19 cellular contexts compared by ENCODE assay signal in the genomic region with DNA sequence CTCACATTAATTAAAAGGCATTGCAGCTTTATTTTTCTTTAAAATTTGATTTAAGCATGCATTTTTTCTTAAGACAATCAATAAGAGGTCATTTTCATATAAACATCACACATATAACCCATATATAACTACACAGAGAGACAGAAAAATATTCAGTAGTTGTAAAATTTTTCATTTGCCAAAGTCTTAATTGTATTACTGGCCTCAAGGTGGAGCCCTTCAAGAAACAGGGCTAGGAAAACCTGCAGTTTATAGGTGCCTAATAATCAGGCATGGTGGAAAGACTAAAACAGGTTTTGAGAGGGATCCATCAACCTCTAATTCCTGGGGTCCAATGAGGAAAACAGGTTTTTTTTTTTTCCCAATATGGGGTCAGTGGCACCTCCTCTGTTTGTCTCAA.
DNase-seq lines count a peak whose midpoint lies in the region; ATAC-seq and TF ChIP-seq lines count a peak whose summit lies in the region.
"Had no signal": no experiment of that assay in that cellular context is flagged by ENCODE, and none has a peak within 500 bp of the region (broad histone marks: within the 10 kb centered on the region; RNA-seq: fewer than 3 reads in every experiment).

No MANE protein-coding gene starts in this region.

- DNase-seq in NCI-H82 (lab: John Stamatoyannopoulos, UW) (peak; percentile 4), NCI-H82 treated with DMSO at 0.1 percent for 48 hours (lab: John Stamatoyannopoulos, UW; ENCODE audit: unreplicated experiment) (no peak), H9 (no peak), PC-3 (peak; percentile 23), neural progenitor cell (ENCODE audit: low spot score) (no peak), HAP-1 (ENCODE audit: low spot score in 2 of 2) (no peak), WTC11 (ENCODE audit: low spot score) (no peak)
- DNase-seq: DMS79; GDM1; NCI-H1048; NCI-H2107; NCI-H226; NCI-H526; NK-92 treated with Interleukin-12 subunit alpha and Interleukin-12 subunit beta, amount 100 ng/mL, for 24 hours; Peyer's patch; Right ventricle myocardium superior; SW 1271 had no signal

- H2BK5ac ChIP-seq in H9 (ENCODE audit: insufficient read length, low read length), result no peak overlapping the region

- no peak overlapping the region for H4K91ac ChIP-seq in H9 (ENCODE audit: insufficient read length, low read depth, low read length)

- H3K18ac ChIP-seq in H9 (ENCODE audit: insufficient read length, low read depth, low read length), result no peak overlapping the region

- peaks cover 19 to 39% of the 10 kb centered on the region in 2 experiments for H3K9me3 Mint-ChIP-seq in H9
- H3K9me3 Mint-ChIP-seq in neural progenitor cell, result peaks cover 20% of the 10 kb centered on the region
- peaks cover 48% of the 10 kb centered on the region for H3K9me3 Mint-ChIP-seq in WTC11

- no peaks in the 10 kb centered on the region for H3K23me2 ChIP-seq in H9 (ENCODE audit: insufficient read length, low read depth, low read length, poor library complexity, severe bottlenecking)

- no peak for ATAC-seq in PC-3
- ATAC-seq in HG03045 (IDR thresholded peaks at IDR 0.05; ENCODE audit: unreplicated experiment), result no peak
- no peak for ATAC-seq in WTC11

- no peak overlapping the region for H2BK15ac ChIP-seq in H9 (ENCODE audit: low read depth, low read length)

- no peak overlapping the region for H3K27ac Mint-ChIP-seq in H9
- no peak overlapping the region for H3K27ac Mint-ChIP-seq in neural progenitor cell
- no peak overlapping the region for H3K27ac Mint-ChIP-seq in WTC11
- H3K27ac Mint-ChIP-seq: CD14-positive monocyte had no signal

- H2AFZ ChIP-seq in H9 (ENCODE audit: low read length) (no peak overlapping the region), PC-3 (ENCODE audit: low read length) (no peak overlapping the region), neural progenitor cell (replicated peaks) (no peak overlapping the region)

- H3K56ac ChIP-seq in H9 (ENCODE audit: insufficient read length, low read depth, low read length), result no peak overlapping the region

- H3K4me2 ChIP-seq in H9 (ENCODE audit: insufficient read depth, insufficient read length, low read length) (no peak overlapping the region), PC-3 (ENCODE audit: low read length) (no peak overlapping the region), neural progenitor cell (no peak overlapping the region)

- H3K27me3 Mint-ChIP-seq in H9 (ENCODE audit: low read depth), result peaks cover 3% of the 10 kb centered on the region; the same call in 1 of the 2 replicates
- no peaks in the 10 kb centered on the region for H3K27me3 Mint-ChIP-seq in neural progenitor cell (ENCODE audit: insufficient read depth, low read depth)
- H3K27me3 Mint-ChIP-seq in WTC11 (ENCODE audit: low read depth), result no peaks in the 10 kb centered on the region; the same call in 1 of the 2 replicates

- CTCF ChIA-PET in PC-3 (lab: Charles Lee) (no interaction called here), WTC11 (lab: Charles Lee) (no interaction called here)

- in situ Hi-C loops in HAP-1 (cut with MboI; ENCODE audit: low sequenced_read_pairs), result no loop called here

- H3K14ac ChIP-seq in H9 (ENCODE audit: insufficient read depth, low read length), result no peak overlapping the region

- H3K9me3 ChIP-seq in H9 (ENCODE audit: control insufficient read depth, low read depth, low read length) (peaks cover 10% of the 10 kb centered on the region), PC-3 (ENCODE audit: low read length) (peaks cover 9% of the 10 kb centered on the region; the same call in 1 of the 2 replicates), neural progenitor cell (ENCODE audit: low read depth) (no peaks in the 10 kb centered on the region), HAP-1 (no peaks in the 10 kb centered on the region)

- H3K27me3 ChIP-seq in H9 (ENCODE audit: insufficient read depth, low read length) (no peaks in the 10 kb centered on the region), PC-3 (ENCODE audit: low read length) (no peaks in the 10 kb centered on the region), neural progenitor cell (no peaks in the 10 kb centered on the region), HAP-1 (ENCODE audit: low read depth) (no peaks in the 10 kb centered on the region)
- H3K27me3 ChIP-seq: Peyer's patch had no signal

- no peaks in the 10 kb centered on the region for H3K4me1 Mint-ChIP-seq in H9
- H3K4me1 Mint-ChIP-seq in neural progenitor cell, result no peaks in the 10 kb centered on the region
- H3K4me1 Mint-ChIP-seq in WTC11, result no peaks in the 10 kb centered on the region
- H3K4me1 Mint-ChIP-seq: CD14-positive monocyte had no signal

- H3K4me1 ChIP-seq in H9 (ENCODE audit: insufficient read depth, low read length) (no peaks in the 10 kb centered on the region), PC-3 (ENCODE audit: insufficient read depth, low read length) (no peaks in the 10 kb centered on the region), neural progenitor cell (no peaks in the 10 kb centered on the region), HAP-1 (no peaks in the 10 kb centered on the region)
- H3K4me1 ChIP-seq: Peyer's patch had no signal

- H2BK20ac ChIP-seq in H9 (ENCODE audit: low read depth, low read length, poor library complexity, severe bottlenecking), result no peak overlapping the region

- H3K4ac ChIP-seq in H9 (ENCODE audit: low read depth, low read length), result no peak overlapping the region

- H3K9ac ChIP-seq in H9 (ENCODE audit: extremely low read depth, insufficient read length, low read length), result no peak overlapping the region
- H3K9ac ChIP-seq in PC-3 (ENCODE audit: low read length), result no peak overlapping the region
- no peak overlapping the region for H3K9ac ChIP-seq in neural progenitor cell

- POLR2A ChIA-PET in PC-3 (lab: Charles Lee; ENCODE audit: unreplicated experiment) (no interaction called here), WTC11 (lab: Charles Lee) (no interaction called here)

- H3K79me2 ChIP-seq in H9 (ENCODE audit: insufficient read depth, low read length) (no peaks in the 10 kb centered on the region), PC-3 (ENCODE audit: low read length) (no peaks in the 10 kb centered on the region), neural progenitor cell (ENCODE audit: low read depth) (no peaks in the 10 kb centered on the region)

- no peak overlapping the region for H3K23ac ChIP-seq in H9 (ENCODE audit: insufficient read length, low read depth, low read length)

- H3K27ac ChIP-seq in H9 (ENCODE audit: insufficient read length, low read depth, low read length), result no peak overlapping the region
- no peak overlapping the region for H3K27ac ChIP-seq in PC-3 (ENCODE audit: low read length)
- no peak overlapping the region for H3K27ac ChIP-seq in neural progenitor cell
- H3K27ac ChIP-seq: Peyer's patch had no signal

- no peaks in the 10 kb centered on the region; the same call in 1 of the 2 replicates for H3K36me3 ChIP-seq in PC-3 (ENCODE audit: low read depth, low read length)
- no peaks in the 10 kb centered on the region for H3K36me3 ChIP-seq in neural progenitor cell
- H3K36me3 ChIP-seq in HAP-1 (replicated peaks), result no peaks in the 10 kb centered on the region
- H3K36me3 ChIP-seq: Peyer's patch had no signal

- intact Hi-C loops in PC-3 (cut with micrococcal nuclease), result no loop called here

- H3F3A ChIP-seq in PC-3 (ENCODE audit: low read length, unreplicated experiment), result no peaks in the 10 kb centered on the region
- H3F3A ChIP-seq in neural progenitor cell (ENCODE audit: low read depth), result no peaks in the 10 kb centered on the region

- H3K79me1 ChIP-seq in H9 (ENCODE audit: insufficient read depth, low read depth, low read length, poor library complexity, severe bottlenecking), result no peaks in the 10 kb centered on the region

- H3K9me2 ChIP-seq in PC-3 (replicated peaks; ENCODE audit: low read length), result no peaks in the 10 kb centered on the region

- H4K20me1 ChIP-seq in H9 (ENCODE audit: control insufficient read depth, insufficient read depth, insufficient read length) (no peaks in the 10 kb centered on the region), PC-3 (ENCODE audit: low read length) (no peaks in the 10 kb centered on the region), neural progenitor cell (ENCODE audit: low read depth) (no peaks in the 10 kb centered on the region)

- H2BK12ac ChIP-seq in H9 (ENCODE audit: insufficient read length, low read depth, low read length), result no peak overlapping the region

- H4K8ac ChIP-seq in H9 (replicated peaks; ENCODE audit: insufficient read length, low read depth, low read length), result no peak overlapping the region

- no peak overlapping the region for H4K5ac ChIP-seq in H9 (ENCODE audit: insufficient read length, low read depth, low read length)

- no TSS peak for BruUV-seq in PC-3 (replicated peaks; lab: Mats Ljungman, UMichigan)

- H3K36me3 Mint-ChIP-seq in H9 (ENCODE audit: insufficient read depth in 1 of 3, low read depth in 3 of 3), result peaks cover 11 to 26% (median 11%) of the 10 kb centered on the region in 3 experiments; a peak in 6 of 7 replicates
- H3K36me3 Mint-ChIP-seq in neural progenitor cell, result no peaks in the 10 kb centered on the region
- peaks cover 24% of the 10 kb centered on the region for H3K36me3 Mint-ChIP-seq in WTC11
- H3K36me3 Mint-ChIP-seq: CD14-positive monocyte had no signal

- no peak overlapping the region for H2BK120ac ChIP-seq in H9 (ENCODE audit: low read depth, low read length, poor library complexity, severe bottlenecking)

- H3T11ph ChIP-seq in H9 (ENCODE audit: low read length), result no peak overlapping the region

- no peak overlapping the region for H2AK5ac ChIP-seq in H9 (ENCODE audit: insufficient read length, low read length)

- H3K4me3 ChIP-seq in PC-3 (ENCODE audit: low read length), result no peak overlapping the region
- H3K4me3 ChIP-seq in neural progenitor cell, result no peak overlapping the region
- H3K4me3 ChIP-seq in HAP-1, result no peak overlapping the region
- H3K4me3 ChIP-seq: Peyer's patch had no signal

- TF ChIP-seq CTCF in H9 (conservative IDR thresholded peaks at IDR 0.05) (peak; percentile 51; the same call in 2 of the 3 replicates), PC-3 (conservative IDR thresholded peaks at IDR 0.05; ENCODE audit: low read depth, low read length) (peak; percentile 51), neural progenitor cell (IDR thresholded peaks at IDR 0.05) (peak; percentile 13), WTC11 (IDR thresholded peaks at IDR 0.05) (no peak)

- H3K4me3 Mint-ChIP-seq in H9 (no peak overlapping the region), neural progenitor cell (no peak overlapping the region), WTC11 (no peak overlapping the region)
- H3K4me3 Mint-ChIP-seq: CD14-positive monocyte had no signal

TF ChIP-seq in WTC11, 78 proteins besides CTCF, POLR2A, EP300 and RAD21 (continues in another document):
- TF ChIP-seq ZNF121 (CRISPR knock-in tag; IDR thresholded peaks at IDR 0.05) (no peak), ZBTB21 (CRISPR knock-in tag; IDR thresholded peaks at IDR 0.05; ENCODE audit: borderline replicate concordance) (no peak), GRHL2 (CRISPR knock-in tag; IDR thresholded peaks at IDR 0.05; ENCODE audit: insufficient replicate concordance, severe bottlenecking) (no peak), ZNF671 (CRISPR knock-in tag; IDR thresholded peaks at IDR 0.05) (no peak)

Comparison
In these comparisons a context has a peak if more than half of its experiments do, and no peak if none do; other contexts are left out.
1. DNase-seq: peak in NCI-H82 (single experiment) and PC-3 (single experiment); none in NCI-H82 treated with DMSO at 0.1 percent for 48 hours (single experiment), H9 (single experiment), neural progenitor cell (single experiment), HAP-1 (0 of 2) and WTC11 (single experiment).